In the genomic region with DNA sequence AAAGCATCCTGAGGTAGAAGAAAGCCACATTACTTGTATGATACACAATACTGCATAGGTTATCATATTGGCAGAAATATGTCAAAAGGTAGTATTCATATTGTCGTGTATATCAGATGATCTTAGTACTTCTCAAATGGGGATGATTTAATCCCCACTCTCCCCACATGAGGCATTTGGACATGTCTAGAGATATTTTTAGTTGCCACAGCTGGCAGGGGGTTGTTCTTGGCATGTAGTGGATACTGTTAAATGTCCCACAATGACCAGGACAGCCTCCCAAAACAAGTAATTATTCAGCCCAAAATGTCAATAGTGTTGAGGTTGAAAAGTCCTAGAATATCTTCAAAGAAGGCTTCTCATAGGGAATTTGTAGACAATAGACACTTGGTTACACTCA, we compare ENCODE assay signal across 28 cellular contexts.
"Had no signal": no experiment of that assay in that cellular context is flagged by ENCODE, and none has a peak within 500 bp of the region (broad histone marks: within the 10 kb centered on the region; RNA-seq: fewer than 3 reads in every experiment).

No MANE protein-coding gene starts in this region.

- H3K9me3 Mint-ChIP-seq: mesothelial cell of epicardium; naive thymus-derived CD8-positive, alpha-beta T cell; nephron; neural crest cell; stimulated activated naive CD8-positive, alpha-beta T cell treated with anti-CD3 and anti-CD28 coated beads, Interleukin-15, Interleukin-2, amounts not matched to agents 100 ng/mL and 50 ng/mL, for 24 hours; type B pancreatic cell had no signal

- H3K4me3 Mint-ChIP-seq: mesothelial cell of epicardium; naive thymus-derived CD8-positive, alpha-beta T cell; nephron; neural crest cell; stimulated activated effector memory CD8-positive, alpha-beta T cell treated with anti-CD3 and anti-CD28 coated beads, Interleukin-12 subunit alpha, Interleukin-12 subunit beta, amount 100 ng/mL, for 72 hours; stimulated activated naive CD8-positive, alpha-beta T cell treated with anti-CD3 and anti-CD28 coated beads, Interleukin-15, Interleukin-2, amounts not matched to agents 100 ng/mL and 50 ng/mL, for 24 hours; type B pancreatic cell had no signal

- H3K9me3 ChIP-seq: pancreas, prostate gland, spleen, suprapubic skin, thoracic aorta, tibial artery, uterus had no signal

- H3K27me3 Mint-ChIP-seq: naive thymus-derived CD8-positive, alpha-beta T cell; stimulated activated naive CD8-positive, alpha-beta T cell treated with anti-CD3 and anti-CD28 coated beads, Interleukin-15, Interleukin-2, amounts not matched to agents 100 ng/mL and 50 ng/mL, for 24 hours; type B pancreatic cell had no signal

- H3K4me1 Mint-ChIP-seq: naive thymus-derived CD8-positive, alpha-beta T cell; stimulated activated effector memory CD8-positive, alpha-beta T cell treated with anti-CD3 and anti-CD28 coated beads, Interleukin-12 subunit alpha, Interleukin-12 subunit beta, amount 100 ng/mL, for 72 hours had no signal

- H3K36me3 ChIP-seq: pancreas, prostate gland, spleen, suprapubic skin, thoracic aorta, tibial artery, uterus had no signal

- H3K4me1 ChIP-seq: pancreas, prostate gland, spleen, uterus had no signal

- H3K36me3 Mint-ChIP-seq: mesothelial cell of epicardium; naive thymus-derived CD8-positive, alpha-beta T cell; stimulated activated effector memory CD8-positive, alpha-beta T cell treated with anti-CD3 and anti-CD28 coated beads, Interleukin-12 subunit alpha, Interleukin-12 subunit beta, amount 100 ng/mL, for 72 hours; type B pancreatic cell had no signal

- H3K27ac Mint-ChIP-seq: mesothelial cell of epicardium; naive thymus-derived CD8-positive, alpha-beta T cell; nephron; stimulated activated effector memory CD8-positive, alpha-beta T cell treated with anti-CD3 and anti-CD28 coated beads, Interleukin-12 subunit alpha, Interleukin-12 subunit beta, amount 100 ng/mL, for 72 hours; stimulated activated naive CD8-positive, alpha-beta T cell treated with anti-CD3 and anti-CD28 coated beads, Interleukin-15, Interleukin-2, amounts not matched to agents 100 ng/mL and 50 ng/mL, for 24 hours; type B pancreatic cell had no signal

- H3K27me3 ChIP-seq: pancreas, spleen, suprapubic skin, tibial artery, uterus had no signal

- H3K4me3 ChIP-seq: lung, pancreas, prostate gland, spleen, suprapubic skin, thoracic aorta, tibial artery, uterus had no signal

- ATAC-seq: left cardiac atrium; left lobe of liver; naive thymus-derived CD8-positive, alpha-beta T cell; pancreas; right cardiac atrium; sciatic nerve; stimulated activated effector memory CD8-positive, alpha-beta T cell treated with anti-CD3 and anti-CD28 coated beads, Interleukin-12 subunit alpha, Interleukin-12 subunit beta, amount 100 ng/mL, for 72 hours had no signal

- DNase-seq: hippocampal formation; kidney glomerular epithelial cell; left cardiac atrium; mesendoderm; naive thymus-derived CD8-positive, alpha-beta T cell; nucleus accumbens; pancreas; posterior cingulate gyrus; retina; small intestine; spleen; stimulated activated CD4-positive, alpha-beta T cell treated with anti-CD3 and anti-CD28 coated beads, Interleukin-4, amount 100 ng/mL, for 24 hours; stimulated activated naive CD4-positive, alpha-beta T cell; tibial artery; uterus had no signal

- H3K27ac ChIP-seq: pancreas, prostate gland, spleen, suprapubic skin, thoracic aorta, tibial artery, uterus had no signal
